ENCODE assay signal across 2 cellular contexts in the genomic region with DNA sequence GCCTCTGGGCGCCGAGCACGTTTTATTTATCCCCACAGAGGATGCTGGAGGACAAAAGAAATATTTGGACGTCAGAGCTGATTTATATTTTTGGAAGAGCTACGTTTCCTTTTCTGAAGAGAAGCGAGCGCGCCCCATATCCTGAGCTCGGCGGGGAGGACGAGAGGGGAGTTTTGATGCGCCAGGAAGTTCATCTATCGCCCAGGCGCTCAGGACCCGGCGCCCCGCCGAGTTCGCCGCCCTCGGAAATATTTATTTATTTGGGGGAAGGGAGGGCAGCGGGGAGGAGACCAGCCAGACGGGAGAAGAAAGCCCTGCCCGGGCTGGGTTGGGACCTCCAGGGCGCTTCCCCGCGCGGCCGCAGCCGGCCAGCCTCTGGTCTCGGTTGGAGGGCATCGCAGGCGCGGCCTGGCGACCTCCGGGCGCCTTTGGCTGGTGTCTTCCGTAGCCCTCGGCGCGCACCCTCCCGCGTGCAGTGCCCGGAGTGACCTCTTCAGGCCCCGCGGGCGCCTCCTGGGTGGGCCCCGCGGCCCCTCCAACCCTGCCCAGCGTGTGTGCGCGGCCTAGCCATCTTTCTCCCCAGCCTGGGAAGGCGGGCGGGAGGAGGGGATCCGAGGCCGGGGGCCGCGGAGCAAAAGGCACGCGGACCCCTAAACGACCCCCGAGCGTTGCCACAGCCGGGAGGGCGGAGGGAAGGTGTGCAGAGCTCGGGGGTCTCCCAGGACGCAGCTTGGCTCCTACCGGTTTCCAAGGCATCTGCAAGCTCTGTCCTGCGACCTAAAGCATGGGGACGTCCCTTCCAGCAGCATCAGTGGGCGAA.
TF ChIP-seq lines count a peak whose summit lies in the region.

No MANE protein-coding gene starts in this region.

TF ChIP-seq in HepG2, 621 proteins besides CTCF, POLR2A, EP300 and RAD21 (continues in another document):
- TF ChIP-seq STAG1 (CRISPR knock-in tag; IDR thresholded peaks at IDR 0.05) (no peak), CCDC6 (CRISPR knock-in tag; IDR thresholded peaks at IDR 0.05) (no peak), ZMYM4 (CRISPR knock-in tag; IDR thresholded peaks at IDR 0.05) (no peak), ZNF292 (CRISPR knock-in tag; IDR thresholded peaks at IDR 0.05; ENCODE audit: borderline replicate concordance, low read depth) (no peak), MEIS2 (CRISPR knock-in tag; IDR thresholded peaks at IDR 0.05) (no peak), EZH2 (conservative IDR thresholded peaks at IDR 0.05; ENCODE audit: low read depth, low read length) (peak; percentile 43; the same call in 1 of the 2 replicates), EHMT2 (IDR thresholded peaks at IDR 0.05; ENCODE audit: borderline replicate concordance, low read depth, low read length) (no peak), ZNF670 (CRISPR knock-in tag; IDR thresholded peaks at IDR 0.05; ENCODE audit: borderline replicate concordance) (no peak), SRSF4 (IDR thresholded peaks at IDR 0.05; ENCODE audit: low read depth, low read length, poor library complexity, severe bottlenecking) (no peak), ZNF83 (CRISPR knock-in tag; IDR thresholded peaks at IDR 0.05; ENCODE audit: borderline replicate concordance) (no peak), ZNF749 (CRISPR knock-in tag; IDR thresholded peaks at IDR 0.05; ENCODE audit: borderline replicate concordance) (no peak), ZNF589 (CRISPR knock-in tag; conservative IDR thresholded peaks at IDR 0.05) (no peak), ZNF558 (CRISPR knock-in tag; IDR thresholded peaks at IDR 0.05; ENCODE audit: borderline replicate concordance) (no peak), ZNF790 (CRISPR knock-in tag; IDR thresholded peaks at IDR 0.05; ENCODE audit: borderline replicate concordance) (no peak), ZNF891 (CRISPR knock-in tag; IDR thresholded peaks at IDR 0.05) (no peak)
- TF ChIP-seq, protein P1, sequence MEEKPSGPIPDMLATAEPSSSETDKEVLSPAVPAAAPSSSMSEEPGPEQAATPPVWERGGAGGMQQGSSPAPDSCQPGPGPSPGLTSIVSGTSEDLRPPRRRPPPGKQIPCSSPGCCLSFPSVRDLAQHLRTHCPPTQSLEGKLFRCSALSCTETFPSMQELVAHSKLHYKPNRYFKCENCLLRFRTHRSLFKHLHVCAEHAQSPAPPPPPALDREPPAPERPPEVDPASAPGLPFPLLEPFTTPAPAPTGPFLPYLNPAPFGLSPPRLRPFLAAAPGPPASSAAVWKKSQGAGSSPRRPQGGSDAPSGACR (CRISPR knock-in tag; IDR thresholded peaks at IDR 0.05) = no peak
- TF ChIP-seq, protein P2, sequence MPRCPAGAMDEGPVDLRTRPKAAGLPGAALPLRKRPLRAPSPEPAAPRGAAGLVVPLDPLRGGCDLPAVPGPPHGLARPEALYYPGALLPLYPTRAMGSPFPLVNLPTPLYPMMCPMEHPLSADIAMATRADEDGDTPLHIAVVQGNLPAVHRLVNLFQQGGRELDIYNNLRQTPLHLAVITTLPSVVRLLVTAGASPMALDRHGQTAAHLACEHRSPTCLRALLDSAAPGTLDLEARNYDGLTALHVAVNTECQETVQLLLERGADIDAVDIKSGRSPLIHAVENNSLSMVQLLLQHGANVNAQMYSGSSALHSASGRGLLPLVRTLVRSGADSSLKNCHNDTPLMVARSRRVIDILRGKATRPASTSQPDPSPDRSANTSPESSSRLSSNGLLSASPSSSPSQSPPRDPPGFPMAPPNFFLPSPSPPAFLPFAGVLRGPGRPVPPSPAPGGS (CRISPR knock-in tag; IDR thresholded peaks at IDR 0.05) = no peak
- TF ChIP-seq, protein P3, sequence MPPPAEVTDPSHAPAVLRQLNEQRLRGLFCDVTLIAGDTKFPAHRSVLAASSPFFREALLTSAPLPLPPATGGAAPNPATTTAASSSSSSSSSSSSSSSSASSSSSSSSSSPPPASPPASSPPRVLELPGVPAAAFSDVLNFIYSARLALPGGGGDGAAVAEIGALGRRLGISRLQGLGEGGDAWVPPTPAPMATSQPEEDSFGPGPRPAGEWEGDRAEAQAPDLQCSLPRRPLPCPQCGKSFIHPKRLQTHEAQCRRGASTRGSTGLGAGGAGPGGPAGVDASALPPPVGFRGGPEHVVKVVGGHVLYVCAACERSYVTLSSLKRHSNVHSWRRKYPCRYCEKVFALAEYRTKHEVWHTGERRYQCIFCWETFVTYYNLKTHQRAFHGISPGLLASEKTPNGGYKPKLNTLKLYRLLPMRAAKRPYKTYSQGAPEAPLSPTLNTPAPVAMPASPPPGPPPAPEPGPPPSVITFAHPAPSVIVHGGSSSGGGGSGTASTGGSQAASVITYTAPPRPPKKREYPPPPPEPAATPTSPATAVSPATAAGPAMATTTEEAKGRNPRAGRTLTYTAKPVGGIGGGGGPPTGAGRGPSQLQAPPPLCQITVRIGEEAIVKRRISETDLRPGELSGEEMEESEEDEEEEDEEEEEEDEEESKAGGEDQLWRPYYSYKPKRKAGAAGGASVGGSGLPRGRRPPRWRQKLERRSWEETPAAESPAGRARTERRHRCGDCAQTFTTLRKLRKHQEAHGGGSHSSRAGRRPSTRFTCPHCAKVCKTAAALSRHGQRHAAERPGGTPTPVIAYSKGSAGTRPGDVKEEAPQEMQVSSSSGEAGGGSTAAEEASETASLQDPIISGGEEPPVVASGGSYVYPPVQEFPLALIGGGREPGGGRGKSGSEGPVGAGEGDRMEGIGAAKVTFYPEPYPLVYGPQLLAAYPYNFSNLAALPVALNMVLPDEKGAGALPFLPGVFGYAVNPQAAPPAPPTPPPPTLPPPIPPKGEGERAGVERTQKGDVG (CRISPR knock-in tag; IDR thresholded peaks at IDR 0.05; ENCODE audit: borderline replicate concordance) = no peak
- TF ChIP-seq, protein P4, sequence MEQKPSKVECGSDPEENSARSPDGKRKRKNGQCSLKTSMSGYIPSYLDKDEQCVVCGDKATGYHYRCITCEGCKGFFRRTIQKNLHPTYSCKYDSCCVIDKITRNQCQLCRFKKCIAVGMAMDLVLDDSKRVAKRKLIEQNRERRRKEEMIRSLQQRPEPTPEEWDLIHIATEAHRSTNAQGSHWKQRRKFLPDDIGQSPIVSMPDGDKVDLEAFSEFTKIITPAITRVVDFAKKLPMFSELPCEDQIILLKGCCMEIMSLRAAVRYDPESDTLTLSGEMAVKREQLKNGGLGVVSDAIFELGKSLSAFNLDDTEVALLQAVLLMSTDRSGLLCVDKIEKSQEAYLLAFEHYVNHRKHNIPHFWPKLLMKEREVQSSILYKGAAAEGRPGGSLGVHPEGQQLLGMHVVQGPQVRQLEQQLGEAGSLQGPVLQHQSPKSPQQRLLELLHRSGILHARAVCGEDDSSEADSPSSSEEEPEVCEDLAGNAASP (CRISPR knock-in tag; IDR thresholded peaks at IDR 0.05; ENCODE audit: borderline replicate concordance) = no peak

TF ChIP-seq in HEK293T, 16 proteins besides CTCF, POLR2A, EP300 and RAD21:
- TF ChIP-seq TARDBP (IDR thresholded peaks at IDR 0.05) (no peak), SUZ12 (IDR thresholded peaks at IDR 0.05) (no peak), CTBP1 (IDR thresholded peaks at IDR 0.05; ENCODE audit: borderline replicate concordance) (no peak), L3MBTL2 (conservative IDR thresholded peaks at IDR 0.05) (no peak), FOXA1 (IDR thresholded peaks at IDR 0.05) (no peak), BHLHE40 (IDR thresholded peaks at IDR 0.05; ENCODE audit: borderline replicate concordance) (no peak), FOXK2 (IDR thresholded peaks at IDR 0.05) (no peak)
